Comparison of ENCODE assay signal across 9 cellular contexts in the genomic region with DNA sequence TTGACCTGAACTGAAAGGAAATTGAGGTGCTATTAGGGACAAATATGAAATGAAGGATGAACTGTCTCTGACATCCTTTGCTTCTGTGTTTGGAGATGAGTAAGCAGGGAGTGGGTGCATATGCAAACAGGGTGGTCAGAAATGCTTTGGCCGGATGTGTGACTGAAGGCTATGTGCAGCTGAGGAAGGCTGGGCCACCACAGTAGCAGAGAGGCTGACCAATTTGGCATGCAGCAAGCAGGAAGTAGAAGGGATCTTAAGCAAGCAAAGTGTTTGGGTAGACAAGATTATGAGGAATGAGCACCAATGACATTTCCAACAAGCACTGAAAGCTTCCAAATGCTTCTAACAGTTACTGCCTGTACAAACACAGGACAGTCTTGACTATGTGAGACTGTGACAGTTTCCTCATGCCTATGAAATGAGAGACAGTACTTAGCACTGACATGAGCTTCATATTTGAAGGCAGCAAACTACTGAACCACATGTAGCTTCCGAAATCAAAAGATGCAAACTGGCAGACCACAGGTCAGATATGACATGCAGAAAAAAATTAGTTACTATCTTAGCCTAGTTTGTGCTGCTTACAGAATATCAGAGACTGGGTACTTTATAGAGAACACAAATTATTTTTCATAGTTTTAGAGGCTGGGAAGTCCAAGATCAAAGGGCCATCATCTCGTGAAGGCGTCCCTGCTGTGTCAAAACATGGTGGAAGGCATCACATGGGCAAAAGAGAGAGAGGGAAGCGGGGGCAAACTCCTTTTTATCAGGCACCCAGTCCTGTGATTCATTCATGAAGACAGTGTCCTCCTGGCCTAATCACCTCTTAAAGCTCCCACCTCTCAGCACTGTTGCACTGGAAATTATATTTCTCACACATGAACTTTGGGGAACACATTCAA. TPM values are rescaled to one million over a fixed set of nuclear protein-coding genes. Genes with fewer than 3 reads are reported as not detected.
A peak's percentile ranks its signal among the peaks of the same experiment; 100 is the strongest.
DNase-seq lines count a peak whose midpoint lies in the region; ATAC-seq, FAIRE-seq and TF ChIP-seq lines count a peak whose summit lies in the region.
"Had no signal": no experiment of that assay in that cellular context is flagged by ENCODE, and none has a peak within 500 bp of the region (broad histone marks: within the 10 kb centered on the region; RNA-seq: fewer than 3 reads in every experiment).

No MANE protein-coding gene starts in this region.

- ATAC-seq in SK-N-SH treated with all-trans-retinoic acid at 6 μM for 48 hours (no peak), GM21825 (IDR thresholded peaks at IDR 0.05; ENCODE audit: unreplicated experiment) (peak; percentile 65), HepG2 (no peak)

- no peak for DNase-seq in SK-N-SH
- DNase-seq in LHCN-M2 (ENCODE audit: low read depth) = peak; percentile 90
- DNase-seq in activated T-helper 1 cell treated with anti-CD3 and anti-CD28 coated beads, Interleukin-12 subunit alpha, Interleukin-12 subunit beta, Interleukin-2, Interleukin-4 antibody, amounts not matched to agents 30 ng/mL and 10 ng/mL and 1 ng/mL, durations not matched to agents 14 hours and 24 hours and 36 hours (ENCODE audit: low spot score) = peak; percentile 53
- DNase-seq in HepG2 (ENCODE audit: low spot score) = peak; percentile 62
- no peak for DNase-seq in putamen (ENCODE audit: low spot score)

- H3K79me2 ChIP-seq in SK-N-SH (ENCODE audit: insufficient read depth) (peaks cover 54% of the 10 kb centered on the region), HepG2 (ENCODE audit: insufficient read depth, low read length) (peaks cover 24% of the 10 kb centered on the region)

- in situ Hi-C loops in HepG2 (cut with HindIII; ENCODE audit: extremely low pct_ligation_motif_present, low pct_unique_long_range_greater_than_20kb) = loop anchor here (5.0 kb wide), 1 partner anchor 129 kb away; a partner anchor contains a TSS

- POLR2A ChIA-PET in SK-N-SH (lab: Yijun Ruan, JAX) = no interaction called here
- POLR2A ChIA-PET in HepG2 (lab: Yijun Ruan, JAX) = interaction anchor here (1.6 to 4.8 kb wide), 2 partner anchors 9 to 130 kb away, joined by 6 to 79 read pairs; a partner anchor contains a TSS

- H3K9me3 ChIP-seq in SK-N-SH (no peaks in the 10 kb centered on the region), HepG2 (ENCODE audit: low read length) (no peaks in the 10 kb centered on the region), thymus (ENCODE audit: control insufficient read depth) (no peaks in the 10 kb centered on the region)

- 75% methylated on average over 5 of the region's 5 CpGs for WGBS in SK-N-SH (ENCODE audit: low lambda C conversion rate)
- WGBS in HepG2 (ENCODE audit: low lambda C conversion rate) = 84% methylated on average over 5 of the region's 5 CpGs
- 78% methylated on average over 5 of the region's 5 CpGs for WGBS in thymus

- H3K27me3 ChIP-seq in SK-N-SH (ENCODE audit: insufficient read depth) (no peaks in the 10 kb centered on the region), HepG2 (ENCODE audit: control insufficient read depth in 1 of 2, insufficient read depth in 2 of 2, low read length in 2 of 2) (no peaks in the 10 kb centered on the region; a peak in 1 of 5 replicates), thymus (ENCODE audit: control insufficient read depth, insufficient read depth) (no peaks in the 10 kb centered on the region)

- H3K9ac ChIP-seq in SK-N-SH (no peak overlapping the region), HepG2 (ENCODE audit: insufficient read depth, low read depth, low read length) (no peak overlapping the region)

- peak overlapping the region; percentile 98 for H3K4me3 Mint-ChIP-seq in activated T-helper 1 cell treated with anti-CD3 and anti-CD28 coated beads, Interleukin-12 subunit alpha, Interleukin-12 subunit beta, Interleukin-2, Interleukin-4 antibody, amounts not matched to agents 30 ng/mL and 10 ng/mL and 1 ng/mL, durations not matched to agents 14 hours and 24 hours and 36 hours

- H3K9me3 Mint-ChIP-seq in activated T-helper 1 cell treated with anti-CD3 and anti-CD28 coated beads, Interleukin-12 subunit alpha, Interleukin-12 subunit beta, Interleukin-2, Interleukin-4 antibody, amounts not matched to agents 30 ng/mL and 10 ng/mL and 1 ng/mL, durations not matched to agents 14 hours and 24 hours and 36 hours = no peaks in the 10 kb centered on the region

- CTCF ChIA-PET in SK-N-SH (lab: Yijun Ruan, JAX) = no interaction called here
- CTCF ChIA-PET in HepG2 (lab: Yijun Ruan, JAX; ENCODE audit: low intra/inter-chr PET ratio, low total read pairs) = no interaction called here

- H3F3A ChIP-seq in SK-N-SH (replicated peaks; ENCODE audit: insufficient read depth) = peaks cover 15% of the 10 kb centered on the region

- H3K4me2 ChIP-seq in SK-N-SH (peak overlapping the region; percentile 81), HepG2 (ENCODE audit: low read depth, low read length) (no peak overlapping the region)

- intact Hi-C loops in activated T-helper 1 cell treated with anti-CD3 and anti-CD28 coated beads, Interleukin-12 subunit alpha, Interleukin-12 subunit beta, Interleukin-2, Interleukin-4 antibody, amounts not matched to agents 30 ng/mL and 10 ng/mL and 1 ng/mL, durations not matched to agents 14 hours and 24 hours and 36 hours (cut with micrococcal nuclease) = loop anchor here (2.0 to 5.0 kb wide), 2 partner anchors 38 to 709 kb away; no protein-coding TSS in a partner anchor
- intact Hi-C loops in HepG2 (cut with micrococcal nuclease; ENCODE audit: unreplicated experiment) = loop anchor here (5.0 kb wide), 1 partner anchor 666 kb away; no protein-coding TSS in a partner anchor

- FAIRE-seq in HepG2 (lab: Jason Lieb, UNC) = peak; percentile 4
- FAIRE-seq: A204.1 had no signal

- peak overlapping the region; percentile 98 for H3K27ac Mint-ChIP-seq in activated T-helper 1 cell treated with anti-CD3 and anti-CD28 coated beads, Interleukin-12 subunit alpha, Interleukin-12 subunit beta, Interleukin-2, Interleukin-4 antibody, amounts not matched to agents 30 ng/mL and 10 ng/mL and 1 ng/mL, durations not matched to agents 14 hours and 24 hours and 36 hours

- H3K27me3 Mint-ChIP-seq in activated T-helper 1 cell treated with anti-CD3 and anti-CD28 coated beads, Interleukin-12 subunit alpha, Interleukin-12 subunit beta, Interleukin-2, Interleukin-4 antibody, amounts not matched to agents 30 ng/mL and 10 ng/mL and 1 ng/mL, durations not matched to agents 14 hours and 24 hours and 36 hours (ENCODE audit: insufficient read depth) = no peaks in the 10 kb centered on the region

- peaks cover 56% of the 10 kb centered on the region for H3K4me1 Mint-ChIP-seq in activated T-helper 1 cell treated with anti-CD3 and anti-CD28 coated beads, Interleukin-12 subunit alpha, Interleukin-12 subunit beta, Interleukin-2, Interleukin-4 antibody, amounts not matched to agents 30 ng/mL and 10 ng/mL and 1 ng/mL, durations not matched to agents 14 hours and 24 hours and 36 hours (ENCODE audit: low read depth)

- TF ChIP-seq RAD21 in SK-N-SH (IDR thresholded peaks at IDR 0.05; ENCODE audit: low read length) (no peak), HepG2 (CRISPR knock-in tag; IDR thresholded peaks at IDR 0.05) (no peak)

- TF ChIP-seq EP300 in SK-N-SH (IDR thresholded peaks at IDR 0.05; ENCODE audit: borderline replicate concordance in 1 of 2, low read depth in 1 of 2, low read length in 1 of 2) = no peak
- TF ChIP-seq EP300 in HepG2 (IDR thresholded peaks at IDR 0.05; ENCODE audit: low read depth in 2 of 2, low read length in 2 of 2) = 0 out of 4 replicates have a peak, but pooled peaks of 1 of the 2 experiments have one; percentile 21
- peak; percentile 50; the same call in 1 of the 2 replicates for TF ChIP-seq EP300 in HepG2 (CRISPR knock-in tag; IDR thresholded peaks at IDR 0.05; ENCODE audit: borderline replicate concordance)

- H3K4me3 ChIP-seq in SK-N-SH (ENCODE audit: low read depth in 2 of 2, low read length in 1 of 2) (0 out of 4 replicates have a peak overlapping the region, but pooled peaks of 1 of the 2 experiments have one; percentile 4), HepG2 (replicated peaks in 1 of 3; ENCODE audit: insufficient read depth in 1 of 3, low read depth in 2 of 3, low read length in 3 of 3) (no peak overlapping the region), thymus (ENCODE audit: low read length) (no peak overlapping the region)

- peaks cover 10 to 11% of the 10 kb centered on the region in 2 experiments; a peak in 3 of 4 replicates for H3K4me1 ChIP-seq in SK-N-SH (ENCODE audit: control insufficient read depth in 1 of 2, insufficient read depth in 2 of 2, low read depth in 1 of 2, low read length in 1 of 2)
- H3K4me1 ChIP-seq in HepG2 (ENCODE audit: insufficient read depth, low read length) = peaks cover 32% of the 10 kb centered on the region
- peaks cover 25% of the 10 kb centered on the region for H3K4me1 ChIP-seq in thymus (ENCODE audit: control insufficient read depth, insufficient read depth, low read length)

- BruUV-seq in HepG2 (replicated peaks; lab: Mats Ljungman, UMichigan) = no TSS peak

- H3K36me3 Mint-ChIP-seq in activated T-helper 1 cell treated with anti-CD3 and anti-CD28 coated beads, Interleukin-12 subunit alpha, Interleukin-12 subunit beta, Interleukin-2, Interleukin-4 antibody, amounts not matched to agents 30 ng/mL and 10 ng/mL and 1 ng/mL, durations not matched to agents 14 hours and 24 hours and 36 hours (ENCODE audit: low read depth) = peaks cover 38% of the 10 kb centered on the region

- no peak for TF ChIP-seq POLR2A in HepG2 (IDR thresholded peaks at IDR 0.05; ENCODE audit: insufficient read depth in 1 of 2, low read depth in 2 of 2, low read length in 2 of 2)

- peaks cover 2% of the 10 kb centered on the region; the same call in 1 of the 2 replicates for H4K20me1 ChIP-seq in SK-N-SH (ENCODE audit: insufficient read depth)
- 0 out of 2 replicates have a peak, but pooled peaks cover 3% of the 10 kb centered on the region for H4K20me1 ChIP-seq in HepG2 (ENCODE audit: insufficient read depth, low read length)

- H3K9me2 ChIP-seq in SK-N-SH = no peaks in the 10 kb centered on the region

- H2AFZ ChIP-seq in SK-N-SH (ENCODE audit: low read depth) (no peak overlapping the region), HepG2 (ENCODE audit: low read length) (no peak overlapping the region)

- peak overlapping the region in 1 of 2 experiments; percentile 40; a peak in 2 of 4 replicates for H3K27ac ChIP-seq in SK-N-SH (ENCODE audit: low read depth in 2 of 2, low read length in 1 of 2)
- H3K27ac ChIP-seq in HepG2 (ENCODE audit: extremely low read length, insufficient read depth, low read length) = no peak overlapping the region
- H3K27ac ChIP-seq in thymus (ENCODE audit: low read depth) = peak overlapping the region; percentile 54

- TF ChIP-seq CTCF in SK-N-SH (IDR thresholded peaks at IDR 0.05) (no peak), HepG2 (CRISPR knock-in tag; IDR thresholded peaks at IDR 0.05) (no peak)

- H3K36me3 ChIP-seq in SK-N-SH (replicated peaks in 1 of 2; ENCODE audit: control insufficient read depth in 1 of 2, insufficient read depth in 2 of 2, low read length in 1 of 2) (peaks cover 3% of the 10 kb centered on the region in 2 experiments), HepG2 (replicated peaks in 1 of 2; ENCODE audit: control insufficient read depth in 1 of 2, insufficient read depth in 2 of 2, low read length in 2 of 2) (no peaks in the 10 kb centered on the region), thymus (ENCODE audit: control insufficient read depth, insufficient read depth) (peaks cover 6% of the 10 kb centered on the region)

RNA-seq across cellular contexts. Expression of a gene that starts 3.2 kb away (rescaled TPM):
- 90.8 and 111 TPM in 2 replicates for polyA plus RNA-seq in SK-N-SH (2012; rRNA removed)
- polyA plus RNA-seq in SK-N-SH (2012; cell fraction: cytosol; rRNA removed) = 130 and 172 TPM in 2 replicates
- 35.2 and 85.3 TPM in 2 replicates for polyA plus RNA-seq in SK-N-SH (2012; cell fraction: nucleus; rRNA removed)
- total RNA-seq in LHCN-M2 (2014; rRNA removed) = 307 and 331 TPM in 2 replicates
- 276 TPM for polyA plus RNA-seq in LHCN-M2 (2012)
- total RNA-seq in activated T-helper 1 cell treated with anti-CD3 and anti-CD28 coated beads, Interleukin-12 subunit alpha, Interleukin-12 subunit beta, Interleukin-2, Interleukin-4 antibody, amounts not matched to agents 30 ng/mL and 10 ng/mL and 1 ng/mL, durations not matched to agents 14 hours and 24 hours and 36 hours = 440 and 451 TPM in 2 replicates
- 225 and 321 TPM in 2 replicates for total RNA-seq in HepG2 (2016; rRNA removed; fragmentation: Illumina TruSeq; extraction: Trizol)
- total RNA-seq in HepG2 (2016; cell fraction: cytosol; rRNA removed; fragmentation: Illumina TruSeq; extraction: Trizol; ENCODE audit: low read depth) = 18.8 and 19.5 TPM in 2 replicates
- 228 and 315 TPM in 2 replicates for total RNA-seq in HepG2 (2016; cell fraction: insoluble cytoplasmic fraction; rRNA removed; fragmentation: Illumina TruSeq; extraction: Trizol)
- total RNA-seq in HepG2 (2016; cell fraction: membrane; rRNA removed; fragmentation: Illumina TruSeq; extraction: Trizol) = 52.2 and 56.6 TPM in 2 replicates
- 127 and 131 TPM in 2 replicates for total RNA-seq in HepG2 (2016; cell fraction: nucleus; rRNA removed; fragmentation: Illumina TruSeq; extraction: Trizol)
- 97.1 and 123 TPM in 2 replicates for polyA plus RNA-seq in HepG2 (2011; rRNA removed)
- 60.4 and 86.6 TPM in 2 replicates for polyA plus RNA-seq in HepG2 (2011; cell fraction: cytosol; rRNA removed)
- 31.1 and 37.9 TPM in 2 replicates for polyA plus RNA-seq in HepG2 (2011; cell fraction: nucleus; rRNA removed)
- 118 and 123 TPM in 2 replicates for polyA plus RNA-seq in HepG2 (2012)
- polyA plus RNA-seq in HepG2 (2016; cell fraction: cytosol; fragmentation: Illumina TruSeq; extraction: Trizol; ENCODE audit: low read depth) = 12.9 and 14.5 TPM in 2 replicates
- 250 and 264 TPM in 2 replicates for polyA plus RNA-seq in HepG2 (2016; cell fraction: insoluble cytoplasmic fraction; fragmentation: Illumina TruSeq; extraction: Trizol; ENCODE audit: low read depth)
- polyA plus RNA-seq in HepG2 (2016; cell fraction: membrane; fragmentation: Illumina TruSeq; extraction: Trizol; ENCODE audit: low read depth) = 26.5 and 26.8 TPM in 2 replicates
- polyA plus RNA-seq in HepG2 (2016; cell fraction: nucleus; fragmentation: Illumina TruSeq; extraction: Trizol; ENCODE audit: insufficient read depth, low read depth) = 96.6 and 101 TPM in 2 replicates
- polyA minus RNA-seq in HepG2 (2011; rRNA and poly(A)+ RNA removed; ENCODE audit: low replicate concordance) = 74.5 and 227 TPM in 2 replicates
- 198 and 203 TPM in 2 replicates for polyA minus RNA-seq in HepG2 (2011; cell fraction: cytosol; rRNA and poly(A)+ RNA removed)
- polyA minus RNA-seq in HepG2 (2011; cell fraction: nucleus; rRNA and poly(A)+ RNA removed) = 201 and 233 TPM in 2 replicates
- 119 TPM for polyA plus RNA-seq in thymus

Comparison
In these comparisons a context has a peak if more than half of its experiments do, and no peak if none do; other contexts are left out.
1. DNase-seq: peak in LHCN-M2 (single experiment), activated T-helper 1 cell treated with anti-CD3 and anti-CD28 coated beads, Interleukin-12 subunit alpha, Interleukin-12 subunit beta, Interleukin-2, Interleukin-4 antibody, amounts not matched to agents 30 ng/mL and 10 ng/mL and 1 ng/mL, durations not matched to agents 14 hours and 24 hours and 36 hours (single experiment) and HepG2 (single experiment); none in SK-N-SH (single experiment) and putamen (single experiment).